ENCODE assay signal across 16 cellular contexts in the genomic region with DNA sequence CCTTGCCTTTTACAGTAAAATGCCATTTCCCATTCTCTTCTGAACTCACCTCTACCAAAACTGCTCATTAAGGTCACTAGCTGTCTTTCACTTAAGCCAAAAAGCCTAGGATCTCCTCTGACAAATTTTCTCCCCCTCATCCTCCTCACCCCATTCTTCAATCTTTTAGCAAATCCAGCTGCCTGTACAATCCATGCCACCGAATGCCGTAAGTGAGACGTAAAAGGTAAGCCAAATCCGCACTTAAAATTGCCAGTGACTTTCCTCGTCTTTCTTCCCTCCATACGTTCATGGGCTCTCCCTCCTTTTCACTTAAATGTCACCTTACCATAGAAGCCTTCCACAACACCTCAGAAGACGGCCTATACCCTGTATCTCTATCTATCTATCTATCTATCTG. TPM values are rescaled to one million over a fixed set of nuclear protein-coding genes. Genes with fewer than 3 reads are reported as not detected.
DNase-seq lines count a peak whose midpoint lies in the region; ATAC-seq and TF ChIP-seq lines count a peak whose summit lies in the region.
"Had no signal": no experiment of that assay in that cellular context is flagged by ENCODE, and none has a peak within 500 bp of the region (broad histone marks: within the 10 kb centered on the region; RNA-seq: fewer than 3 reads in every experiment).

No MANE protein-coding gene starts in this region.

- no peak overlapping the region for H3K4me3 ChIP-seq in CD4-positive, alpha-beta memory T cell (ENCODE audit: low read length in 2 of 2)
- H3K4me3 ChIP-seq in Caco-2 (ENCODE audit: low read depth, low read length) = no peak overlapping the region
- no peak overlapping the region for H3K4me3 ChIP-seq in body of pancreas

- H3K4me3 Mint-ChIP-seq in CD4-positive, alpha-beta memory T cell = peak overlapping the region in 2 of 8 donors; percentile 9 to 26
- no peak overlapping the region for H3K4me3 Mint-ChIP-seq in Caco-2 (ENCODE audit: unreplicated experiment)
- H3K4me3 Mint-ChIP-seq in naive thymus-derived CD8-positive, alpha-beta T cell = peak overlapping the region in 1 of 10 donors; percentile 43
- H3K4me3 Mint-ChIP-seq: activated B cell treated with CpG ODN at 0.5 μM for 24 hours had no signal

- H3K9me3 Mint-ChIP-seq in CD4-positive, alpha-beta memory T cell = no peaks in the 10 kb centered on the region
- H3K9me3 Mint-ChIP-seq in Caco-2 (ENCODE audit: unreplicated experiment) = no peaks in the 10 kb centered on the region
- no peaks in the 10 kb centered on the region for H3K9me3 Mint-ChIP-seq in naive thymus-derived CD8-positive, alpha-beta T cell
- H3K9me3 Mint-ChIP-seq: activated B cell treated with CpG ODN at 0.5 μM for 24 hours had no signal

- no peak for TF ChIP-seq POLR2A in body of pancreas (IDR thresholded peaks at IDR 0.05)

- intact Hi-C loops in CD4-positive, alpha-beta memory T cell (cut with micrococcal nuclease) = no loop called here
- intact Hi-C loops in Caco-2 (cut with micrococcal nuclease; ENCODE audit: unreplicated experiment) = no loop called here
- intact Hi-C loops in body of pancreas (cut with DNase I) = no loop called here

- peaks cover 52 to 56% of the 10 kb centered on the region in 2 donors for H3K36me3 Mint-ChIP-seq in CD4-positive, alpha-beta memory T cell
- H3K36me3 Mint-ChIP-seq in Caco-2 (ENCODE audit: insufficient read depth, unreplicated experiment) = peaks cover 62% of the 10 kb centered on the region
- H3K36me3 Mint-ChIP-seq in naive thymus-derived CD8-positive, alpha-beta T cell = peaks cover 0 to 24% (median 1%) of the 10 kb centered on the region in 3 donors

- peak overlapping the region; percentile 7 to 91 (median 53) for H3K27ac Mint-ChIP-seq in CD4-positive, alpha-beta memory T cell
- peak overlapping the region; percentile 4 for H3K27ac Mint-ChIP-seq in Caco-2 (ENCODE audit: unreplicated experiment)
- H3K27ac Mint-ChIP-seq in naive thymus-derived CD8-positive, alpha-beta T cell = peak overlapping the region in 9 of 10 donors; percentile 3 to 86 (median 67)
- H3K27ac Mint-ChIP-seq: activated B cell treated with CpG ODN at 0.5 μM for 24 hours had no signal

- H3K27ac ChIP-seq in CD4-positive, alpha-beta memory T cell (ENCODE audit: low read depth, low read length) = no peak overlapping the region
- H3K27ac ChIP-seq in body of pancreas = peak overlapping the region; percentile 33 to 87 (median 68)

- H3K27me3 Mint-ChIP-seq in CD4-positive, alpha-beta memory T cell = no peaks in the 10 kb centered on the region
- H3K27me3 Mint-ChIP-seq in Caco-2 (ENCODE audit: insufficient read depth, unreplicated experiment) = no peaks in the 10 kb centered on the region
- H3K27me3 Mint-ChIP-seq in naive thymus-derived CD8-positive, alpha-beta T cell = no peaks in the 10 kb centered on the region
- H3K27me3 Mint-ChIP-seq: activated B cell treated with CpG ODN at 0.5 μM for 24 hours had no signal

- CTCF ChIA-PET in CD4-positive, alpha-beta memory T cell (lab: Charles Lee; ENCODE audit: partially characterized antibody) = interaction anchor here (1.5 to 5.1 kb wide), 4 partner anchors 14 to 48 kb away, joined by 4 to 36 read pairs (median 22); a partner anchor contains a TSS
- CTCF ChIA-PET in Caco-2 (lab: Charles Lee) = no interaction called here

- ATAC-seq in body of pancreas (no peak), GM21529 (IDR thresholded peaks at IDR 0.05; ENCODE audit: unreplicated experiment) (no peak)
- no peak for ATAC-seq in naive thymus-derived CD8-positive, alpha-beta T cell
- ATAC-seq: HCT116; stimulated activated naive CD8-positive, alpha-beta T cell treated with anti-CD3 and anti-CD28 coated beads, Interleukin-15, Interleukin-2, amounts not matched to agents 100 U/mL and 50 U/mL, for 24 hours had no signal

- peaks cover 94% of the 10 kb centered on the region for H3K36me3 ChIP-seq in CD4-positive, alpha-beta memory T cell (ENCODE audit: insufficient read depth, low read length)
- H3K36me3 ChIP-seq in Caco-2 (ENCODE audit: control insufficient read depth, insufficient read depth, low read length) (no peaks in the 10 kb centered on the region), body of pancreas (replicated peaks in 1 of 2; ENCODE audit: insufficient read depth in 1 of 2, low read depth in 2 of 2) (peaks cover 0 to 33% of the 10 kb centered on the region in 2 donors)

- peaks cover 13 to 23% (median 17%) of the 10 kb centered on the region in 4 donors for H3K4me1 Mint-ChIP-seq in CD4-positive, alpha-beta memory T cell
- no peaks in the 10 kb centered on the region for H3K4me1 Mint-ChIP-seq in Caco-2 (ENCODE audit: low read depth, unreplicated experiment)
- peaks cover 16 to 29% (median 23%) of the 10 kb centered on the region in 4 donors for H3K4me1 Mint-ChIP-seq in naive thymus-derived CD8-positive, alpha-beta T cell
- H3K4me1 Mint-ChIP-seq: activated B cell treated with CpG ODN at 0.5 μM for 24 hours had no signal

- DNase-seq in CD4-positive, alpha-beta memory T cell = no peak
- no peak for DNase-seq in Caco-2
- DNase-seq in body of pancreas = no peak
- DNase-seq in naive thymus-derived CD8-positive, alpha-beta T cell = no peak
- DNase-seq in GM19240 (ENCODE audit: insufficient read length, low spot score) = no peak
- DNase-seq in glomerular visceral epithelial cell (ENCODE audit: extremely low spot score) = no peak
- DNase-seq: activated B cell treated with CpG ODN at 0.5 μM for 24 hours; activated gamma-delta T cell; anterior cingulate cortex; central memory CD4-positive, alpha-beta T cell; NCI-H510A treated with DMSO at 0.1 percent for 48 hours; small intestine; stimulated activated naive CD8-positive, alpha-beta T cell treated with anti-CD3 and anti-CD28 coated beads, Interleukin-15, Interleukin-2, amounts not matched to agents 100 U/mL and 50 U/mL, for 24 hours; T-helper 9 cell had no signal

- no TSS peak for BruUV-seq in Caco-2 (replicated peaks; lab: Mats Ljungman, UMichigan)

- H3K9me3 ChIP-seq in CD4-positive, alpha-beta memory T cell (ENCODE audit: control insufficient read depth in 1 of 2, low read length in 2 of 2) = no peaks in the 10 kb centered on the region
- no peaks in the 10 kb centered on the region for H3K9me3 ChIP-seq in Caco-2
- no peaks in the 10 kb centered on the region for H3K9me3 ChIP-seq in body of pancreas

- 69 to 74% methylated on average over 7 of the region's 7 CpGs for WGBS in body of pancreas, 2 donors

- no peaks in the 10 kb centered on the region for H3K27me3 ChIP-seq in CD4-positive, alpha-beta memory T cell (ENCODE audit: insufficient read depth, low read length)
- H3K27me3 ChIP-seq in Caco-2 (replicated peaks; ENCODE audit: control insufficient read depth, insufficient read depth, low read length) (no peaks in the 10 kb centered on the region), body of pancreas (no peaks in the 10 kb centered on the region)

- H3K4me1 ChIP-seq in CD4-positive, alpha-beta memory T cell (ENCODE audit: insufficient read depth, low read length) = no peaks in the 10 kb centered on the region
- H3K4me1 ChIP-seq in Caco-2 (no peaks in the 10 kb centered on the region), body of pancreas (peaks cover 99% of the 10 kb centered on the region)

- TF ChIP-seq CTCF in Caco-2 (IDR thresholded peaks at IDR 0.05; ENCODE audit: insufficient read depth in 1 of 2, low read depth in 1 of 2, low read length in 1 of 2, severe bottlenecking in 1 of 2, unreplicated experiment in 1 of 2) (no peak), body of pancreas (IDR thresholded peaks at IDR 0.05) (no peak)

- POLR2A ChIA-PET in CD4-positive, alpha-beta memory T cell (lab: Charles Lee; ENCODE audit: partially characterized antibody) = interaction anchor here (1.2 to 6.4 kb wide), 5 partner anchors 8 to 41 kb away, joined by 3 to 29 read pairs (median 3); a partner anchor contains a TSS
- POLR2A ChIA-PET in Caco-2 (lab: Charles Lee) = no interaction called here
- POLR2A ChIA-PET in naive thymus-derived CD8-positive, alpha-beta T cell (lab: Charles Lee) = no interaction called here

RNA-seq across cellular contexts. Expression of a gene that starts 13.8 kb away (rescaled TPM):
- 10 to 100 TPM; 65.7 to 68.1 TPM for total RNA-seq in CD4-positive, alpha-beta memory T cell
- polyA plus RNA-seq in CD4-positive, alpha-beta memory T cell = 100 to 1,000 TPM; 127 to 152 TPM
- 96.6 and 100 TPM in 2 replicates for total RNA-seq in Caco-2 (2022)
- total RNA-seq in body of pancreas = 10 to 100 TPM; 88.7 to 98.3 TPM
- total RNA-seq in naive thymus-derived CD8-positive, alpha-beta T cell = 10 to 100 TPM; 76.8 to 82.9 TPM
- 100 to 1,000 TPM; 107 to 114 (median 110) TPM for polyA plus RNA-seq in naive thymus-derived CD8-positive, alpha-beta T cell

Comparison
In these comparisons a context has a peak if more than half of its experiments do, and no peak if none do; other contexts are left out.
1. H3K27ac Mint-ChIP-seq: peak in every context shown above with its lines; median percentile 67 in naive thymus-derived CD8-positive, alpha-beta T cell; 53 in CD4-positive, alpha-beta memory T cell; 4 in Caco-2.